ENCODE assay signal across 31 cellular contexts in genomic region chr4:164139291-164139690, GRCh38.
"Had no signal": no experiment of that assay in that cellular context is flagged by ENCODE, and none has a peak within 500 bp of the region (broad histone marks: within the 10 kb centered on the region; RNA-seq: fewer than 3 reads in every experiment).

No MANE protein-coding gene starts in this region.

- H3K36me3 ChIP-seq: SJCRH30 had no signal

- ATAC-seq: Panc1, Right ventricle myocardium inferior, SK-N-SH treated with all-trans-retinoic acid at 6 μM for 48 hours had no signal

- H3K4me1 ChIP-seq: SJCRH30 had no signal

- H3K9me3 ChIP-seq: SJCRH30 had no signal

- H3K27ac ChIP-seq: PC-9, RWPE1, SJCRH30, SK-N-MC had no signal

- H3K4me3 ChIP-seq: PC-9, SJCRH30, SK-N-MC had no signal

- DNase-seq: Kasumi-1, KG1, NCI-H1048, NCI-H1092 treated with DMSO at 0.1 percent for 48 hours, NCI-H1105 treated with DMSO at 0.1 percent for 48 hours, NCI-H1417, NCI-H1436, NCI-H146, NCI-H1694, NCI-H187, NCI-H1930, NCI-H2029 treated with DMSO at 0.1 percent for 48 hours, NCI-H2081 treated with DMSO at 0.1 percent for 48 hours, NCI-H2107, NCI-H2171, NCI-H446 treated with DMSO at 0.1 percent for 48 hours, NCI-H510A, NCI-H524, NCI-H526, NCI-H69, NCI-H748 treated with DMSO at 0.1 percent for 48 hours, NCI-H82, PC-9, SHP77, SIG-M5 had no signal

- H2AFZ ChIP-seq: PC-9 had no signal

- H3K27me3 ChIP-seq: SJCRH30 had no signal

- H3K4me2 ChIP-seq: PC-9 had no signal
